27 cellular contexts compared by ENCODE assay signal in the genomic region with DNA sequence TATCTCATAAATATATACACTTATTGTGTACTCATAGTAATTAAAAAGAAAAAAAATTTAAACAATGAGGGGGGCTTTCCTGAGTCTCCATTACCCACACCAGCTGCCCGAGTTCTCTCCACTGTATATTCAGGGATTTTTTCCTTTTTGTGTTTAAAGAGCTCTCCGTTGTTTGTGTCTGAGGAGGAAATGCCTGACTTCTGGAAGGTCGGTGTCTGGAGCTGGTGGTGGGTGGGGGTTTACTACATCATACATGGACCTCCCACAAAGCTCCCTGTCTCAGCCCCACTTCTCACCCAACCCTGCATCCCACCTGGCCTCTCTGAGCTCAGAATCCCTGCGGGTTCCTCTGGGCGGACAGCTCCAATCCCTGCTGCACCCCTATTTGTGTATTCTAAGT.
"Had no signal": no experiment of that assay in that cellular context is flagged by ENCODE, and none has a peak within 500 bp of the region (broad histone marks: within the 10 kb centered on the region; RNA-seq: fewer than 3 reads in every experiment).

No MANE protein-coding gene starts in this region.

- H3K4me3 ChIP-seq: ascending aorta, cardiac muscle cell had no signal

- H3K4me1 ChIP-seq: ascending aorta had no signal

- H3K27ac ChIP-seq: ascending aorta, cardiac muscle cell, VCaP had no signal

- ATAC-seq: activated CD4-positive, alpha-beta T cell treated with anti-CD3 and anti-CD28 coated beads for 36 hours; activated CD8-positive, alpha-beta memory T cell treated with anti-CD3 and anti-CD28 coated beads, Interleukin-2, amount 10 ng/mL, durations not matched to agents 7 days and 5 days; activated CD8-positive, alpha-beta T cell treated with anti-CD3 and anti-CD28 coated beads, Interleukin-2, amount 10 ng/mL, durations not matched to agents 7 days and 5 days; activated naive CD8-positive, alpha-beta T cell treated with anti-CD3 and anti-CD28 coated beads, Interleukin-2, amount 50 U/mL, for 24 hours had no signal

- H3K9me3 ChIP-seq: ascending aorta had no signal

- H3K36me3 ChIP-seq: ascending aorta, cardiac muscle cell had no signal

- H3K27me3 ChIP-seq: ascending aorta, cardiac muscle cell had no signal

- DNase-seq: activated B cell treated with CpG ODN at 0.5 μM for 24 hours; activated CD4-positive, alpha-beta memory T cell treated with anti-CD3 and anti-CD28 coated beads, Interleukin-2, amount 10 ng/mL, durations not matched to agents 7 days and 5 days; activated CD4-positive, alpha-beta T cell treated with anti-CD3 and anti-CD28 coated beads for 1 hour; activated CD4-positive, alpha-beta T cell treated with anti-CD3 and anti-CD28 coated beads for 36 hours; activated CD4-positive, alpha-beta T cell treated with anti-CD3 and anti-CD28 coated beads for 48 hours; activated CD4-positive, alpha-beta T cell treated with anti-CD3 and anti-CD28 coated beads, Interleukin-2, amount 10 ng/mL, durations not matched to agents 7 days and 5 days; activated CD4-positive, alpha-beta T cell treated with anti-CD3 and anti-CD28 coated beads, Interleukin-2, amount 50 U/mL, for 48 hours; activated CD8-positive, alpha-beta memory T cell treated with anti-CD3 and anti-CD28 coated beads for 24 hours; activated CD8-positive, alpha-beta memory T cell treated with anti-CD3 and anti-CD28 coated beads, Interleukin-2, amount 10 ng/mL, durations not matched to agents 7 days and 5 days; activated CD8-positive, alpha-beta memory T cell treated with anti-CD3 and anti-CD28 coated beads, Interleukin-2, amount 50 U/mL, for 48 hours; activated CD8-positive, alpha-beta T cell treated with anti-CD3 and anti-CD28 coated beads, Interleukin-2, amount 10 ng/mL, durations not matched to agents 7 days and 5 days; activated effector memory CD4-positive, alpha-beta T cell treated with Interleukin-2 at 50 U/mL for 16 hours; activated gamma-delta T cell; activated naive CD4-positive, alpha-beta T cell treated with anti-CD3 and anti-CD28 coated beads, Interleukin-2, amount 10 ng/mL, durations not matched to agents 7 days and 5 days; activated naive CD4-positive, alpha-beta T cell treated with Interleukin-2 at 50 U/mL for 16 hours; activated naive CD8-positive, alpha-beta T cell treated with anti-CD3 and anti-CD28 coated beads, Interleukin-2, amount 10 ng/mL, durations not matched to agents 7 days and 5 days; activated naive CD8-positive, alpha-beta T cell treated with anti-CD3 and anti-CD28 coated beads, Interleukin-2, amount 50 U/mL, for 24 hours; activated T-cell treated with anti-CD3 and anti-CD28 coated beads, Interleukin-2, amount 50 U/mL, for 24 hours; activated T-cell treated with anti-CD3 and anti-CD28 coated beads, Interleukin-2, amount 50 U/mL, for 48 hours; amygdala; anterior cingulate cortex; caudate nucleus; T-helper 2 cell; T-helper 9 cell had no signal
